ENCODE assay signal across 28 cellular contexts in the genomic region with DNA sequence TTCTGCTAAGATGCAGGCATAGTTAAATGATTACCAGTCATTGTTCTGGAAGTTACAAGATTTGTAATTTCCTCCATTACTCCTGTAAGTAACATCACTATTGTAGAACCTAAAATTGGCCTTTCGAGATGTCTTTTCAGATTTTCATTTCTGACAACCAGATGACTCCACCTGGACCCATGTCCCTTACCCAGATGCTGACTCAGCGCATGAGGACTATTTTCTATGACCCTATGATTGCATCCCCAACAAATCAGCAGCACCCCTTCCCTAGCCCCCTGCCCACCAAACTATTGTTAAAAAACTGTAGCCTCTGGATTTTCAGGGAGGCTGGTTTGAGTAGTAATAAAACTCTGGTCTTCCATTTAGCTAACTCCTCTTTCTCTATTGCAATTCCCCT.
"Had no signal": no experiment of that assay in that cellular context is flagged by ENCODE, and none has a peak within 500 bp of the region (broad histone marks: within the 10 kb centered on the region; RNA-seq: fewer than 3 reads in every experiment).

No MANE protein-coding gene starts in this region.

- H3K4me3 ChIP-seq: gastrocnemius medialis, left lung, lower lobe of right lung, psoas muscle, smooth muscle cell, suprapubic skin, tibial artery, upper lobe of right lung had no signal

- FAIRE-seq: endometrium, islet of Langerhans had no signal

- ATAC-seq: gastrocnemius medialis, left lung, lower lobe of right lung, psoas muscle, upper lobe of right lung had no signal

- H3K9me3 Mint-ChIP-seq: activated B cell treated with CpG ODN at 0.5 μM for 24 hours; activated naive CD4-positive, alpha-beta T cell treated with anti-CD3 and anti-CD28 coated beads for 36 hours had no signal

- H3K4me2 ChIP-seq: smooth muscle cell had no signal

- H3K9me3 ChIP-seq: gastrocnemius medialis, lower lobe of right lung, psoas muscle, suprapubic skin, tibial artery, upper lobe of right lung had no signal

- H3K27ac ChIP-seq: epithelial cell of prostate, gastrocnemius medialis, left lung, lower lobe of right lung, parathyroid adenoma, psoas muscle, suprapubic skin, tibial artery, upper lobe of right lung had no signal

- H3K4me3 Mint-ChIP-seq: activated B cell treated with CpG ODN at 0.5 μM for 24 hours; activated naive CD4-positive, alpha-beta T cell treated with anti-CD3 and anti-CD28 coated beads for 36 hours; activated naive CD8-positive, alpha-beta T cell treated with anti-CD3 and anti-CD28 coated beads, Interleukin-2, amount 10 ng/mL, durations not matched to agents 7 days and 5 days; nephron; T-helper 2 cell treated with Interferon-gamma antibody and Interleukin-4, amounts not matched to agents 5 μg/mL and 100 μg/mL, for 36 hours had no signal

- H3K27ac Mint-ChIP-seq: activated B cell treated with CpG ODN at 0.5 μM for 24 hours; activated naive CD4-positive, alpha-beta T cell treated with anti-CD3 and anti-CD28 coated beads for 36 hours; activated naive CD8-positive, alpha-beta T cell treated with anti-CD3 and anti-CD28 coated beads, Interleukin-2, amount 10 ng/mL, durations not matched to agents 7 days and 5 days; T-helper 2 cell treated with Interferon-gamma antibody and Interleukin-4, amounts not matched to agents 5 μg/mL and 100 μg/mL, for 36 hours had no signal

- DNase-seq: activated B cell treated with CpG ODN at 0.5 μM for 24 hours; activated CD4-positive, alpha-beta T cell treated with anti-CD3 and anti-CD28 coated beads, Interleukin-2, amount 50 U/mL, for 1 hour; activated effector memory CD4-positive, alpha-beta T cell treated with Interleukin-2 at 50 U/mL for 16 hours; activated naive CD4-positive, alpha-beta T cell treated with anti-CD3 and anti-CD28 coated beads for 36 hours; activated naive CD8-positive, alpha-beta T cell treated with anti-CD3 and anti-CD28 coated beads, Interleukin-2, amount 10 ng/mL, durations not matched to agents 7 days and 5 days; central memory CD4-positive, alpha-beta T cell; dermis blood vessel endothelial cell; effector CD4-positive, alpha-beta T cell; gastrocnemius medialis; glutamatergic neuron; left lung; lower lobe of right lung; psoas muscle; stimulated activated CD4-positive, alpha-beta T cell treated with anti-CD3 and anti-CD28 coated beads, Interleukin-1b, Interleukin-23, amount 100 ng/mL, for 48 hours; stimulated activated CD4-positive, alpha-beta T cell treated with anti-CD3 and anti-CD28 coated beads, Interleukin-4, amount 100 ng/mL, for 4 hours; stimulated activated CD8-positive, alpha-beta memory T cell treated with anti-CD3 and anti-CD28 coated beads, Interleukin-4, amount 100 ng/mL, for 48 hours; stimulated activated naive CD4-positive, alpha-beta T cell; T-helper 1 cell; tibial artery; upper lobe of right lung had no signal
